In the genomic region with DNA sequence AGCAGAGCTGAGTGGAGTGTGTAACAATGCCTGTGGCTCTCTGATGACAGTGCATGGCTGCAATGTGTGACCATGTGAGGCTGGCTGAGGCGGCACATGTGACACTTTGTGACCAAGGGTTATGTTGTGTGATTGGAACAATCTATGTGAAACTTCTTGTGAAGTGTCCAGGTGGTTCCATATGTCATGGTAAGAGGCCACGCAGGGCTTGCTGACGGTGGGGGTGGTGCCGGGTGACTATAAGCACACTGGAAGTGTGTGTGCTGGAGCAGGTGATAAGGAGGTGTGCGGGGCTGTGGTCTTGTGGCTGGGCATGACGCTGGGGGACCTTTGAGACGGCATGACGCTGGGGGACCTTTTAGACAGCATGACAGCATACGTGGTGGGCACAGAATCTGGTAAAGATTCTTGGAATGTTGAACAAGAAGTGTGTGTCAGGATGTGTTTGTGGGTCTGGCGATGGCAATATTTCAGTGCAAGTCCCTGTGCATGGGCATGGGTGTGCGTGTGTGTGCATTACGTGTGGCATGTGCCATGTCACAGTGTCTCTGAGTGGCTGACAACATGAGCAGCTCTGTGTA, we compare ENCODE assay signal across 20 cellular contexts. TPM values are rescaled to one million over a fixed set of nuclear protein-coding genes. Genes with fewer than 3 reads are reported as not detected.
DNase-seq lines count a peak whose midpoint lies in the region; ATAC-seq, FAIRE-seq and TF ChIP-seq lines count a peak whose summit lies in the region.
"Had no signal": no experiment of that assay in that cellular context is flagged by ENCODE, and none has a peak within 500 bp of the region (broad histone marks: within the 10 kb centered on the region; RNA-seq: fewer than 3 reads in every experiment).

No MANE protein-coding gene starts in this region.

- H3K9me3 ChIP-seq in Caco-2 (no peaks in the 10 kb centered on the region), NT2/D1 (ENCODE audit: insufficient read depth, low read length) (no peaks in the 10 kb centered on the region), astrocyte (ENCODE audit: insufficient read depth, low read depth, low read length) (no peaks in the 10 kb centered on the region)

- TF ChIP-seq CTCF in Caco-2 (IDR thresholded peaks at IDR 0.05; ENCODE audit: insufficient read depth in 1 of 2, low read depth in 1 of 2, low read length in 1 of 2, severe bottlenecking in 1 of 2, unreplicated experiment in 1 of 2) (no peak), astrocyte (IDR thresholded peaks at IDR 0.05; ENCODE audit: insufficient read depth, low read depth, low read length) (no peak)

- H3K27me3 ChIP-seq in Caco-2 (replicated peaks; ENCODE audit: control insufficient read depth, insufficient read depth, low read length) (no peaks in the 10 kb centered on the region), NT2/D1 (ENCODE audit: insufficient read depth, insufficient read length) (no peaks in the 10 kb centered on the region), astrocyte (ENCODE audit: insufficient read depth, low read length) (no peaks in the 10 kb centered on the region)

- H3K9ac ChIP-seq in NT2/D1 (ENCODE audit: insufficient read length, low read depth) (peak overlapping the region; percentile 21), astrocyte (ENCODE audit: low read length) (no peak overlapping the region)

- ATAC-seq in GM18907 (IDR thresholded peaks at IDR 0.05; ENCODE audit: unreplicated experiment) (no peak), HG02870 (IDR thresholded peaks at IDR 0.05; ENCODE audit: unreplicated experiment) (no peak), GM19455 (IDR thresholded peaks at IDR 0.05; ENCODE audit: unreplicated experiment) (no peak)

- no peak for DNase-seq in Caco-2
- DNase-seq in NT2/D1 (ENCODE audit: low read depth, low spot score), result no peak
- no peak for DNase-seq in astrocyte (ENCODE audit: low read depth)
- peak; percentile 74 for DNase-seq in mesenteric fat pad (ENCODE audit: low spot score)
- DNase-seq in iPS-NIHi7 (ENCODE audit: extremely low spot score), result no peak
- DNase-seq: DND-41, GF-D8, MV-4-11, NCI-H1417 treated with DMSO at 0.1 percent for 48 hours, NCI-H2029, NCI-H2171 treated with DMSO at 0.1 percent for 48 hours, NCI-H774 had no signal

- H3K9me3 Mint-ChIP-seq in Caco-2 (ENCODE audit: unreplicated experiment) (no peaks in the 10 kb centered on the region), astrocyte (ENCODE audit: unreplicated experiment) (no peaks in the 10 kb centered on the region)
- H3K9me3 Mint-ChIP-seq: IgD-negative memory B cell had no signal

- H3K4me1 ChIP-seq in Caco-2 (peaks cover 18% of the 10 kb centered on the region), NT2/D1 (ENCODE audit: insufficient read depth, insufficient read length) (peaks cover 15% of the 10 kb centered on the region), astrocyte (ENCODE audit: insufficient read depth, low read length) (peaks cover 9% of the 10 kb centered on the region)

- POLR2A ChIA-PET in Caco-2 (lab: Charles Lee), result no interaction called here

- no peaks in the 10 kb centered on the region for H3K27me3 Mint-ChIP-seq in Caco-2 (ENCODE audit: insufficient read depth, unreplicated experiment)
- peaks cover 4% of the 10 kb centered on the region for H3K27me3 Mint-ChIP-seq in astrocyte (ENCODE audit: low read depth, unreplicated experiment)

- peak overlapping the region; percentile 76 for H3K27ac Mint-ChIP-seq in Caco-2 (ENCODE audit: unreplicated experiment)
- peak overlapping the region; percentile 77 for H3K27ac Mint-ChIP-seq in astrocyte (ENCODE audit: unreplicated experiment)

- H3K4me3 ChIP-seq in Caco-2 (ENCODE audit: low read depth, low read length) (no peak overlapping the region), NT2/D1 (ENCODE audit: insufficient read length, low read depth) (no peak overlapping the region), astrocyte (ENCODE audit: insufficient read depth, low read depth, low read length) (no peak overlapping the region)

- CTCF ChIA-PET in Caco-2 (lab: Charles Lee), result no interaction called here

- FAIRE-seq in astrocyte (lab: Jason Lieb, UNC), result peak; percentile 17
- FAIRE-seq: D721Med, H54 had no signal

- H3K4me2 ChIP-seq in astrocyte (ENCODE audit: low read length), result no peak overlapping the region

- H3K36me3 ChIP-seq in Caco-2 (ENCODE audit: control insufficient read depth, insufficient read depth, low read length) (no peaks in the 10 kb centered on the region), NT2/D1 (ENCODE audit: insufficient read depth, insufficient read length, low read length) (no peaks in the 10 kb centered on the region), astrocyte (ENCODE audit: insufficient read depth, low read length) (no peaks in the 10 kb centered on the region)

- intact Hi-C loops in Caco-2 (cut with micrococcal nuclease; ENCODE audit: unreplicated experiment), result no loop called here

- H3K4me3 Mint-ChIP-seq in Caco-2 (ENCODE audit: unreplicated experiment), result peak overlapping the region; percentile 48
- H3K4me3 Mint-ChIP-seq in astrocyte (ENCODE audit: unreplicated experiment), result no peak overlapping the region

- no peak overlapping the region for H3K27ac ChIP-seq in astrocyte (ENCODE audit: low read depth, low read length)

- no TSS peak for BruUV-seq in Caco-2 (replicated peaks; lab: Mats Ljungman, UMichigan)

- H3K4me1 Mint-ChIP-seq in Caco-2 (ENCODE audit: low read depth, unreplicated experiment), result peaks cover 11% of the 10 kb centered on the region
- H3K4me1 Mint-ChIP-seq in astrocyte (ENCODE audit: low read depth, unreplicated experiment), result peaks cover 10% of the 10 kb centered on the region
- H3K4me1 Mint-ChIP-seq: IgD-negative memory B cell had no signal

- no peak overlapping the region for H2AFZ ChIP-seq in astrocyte (ENCODE audit: low read depth, low read length)

- H3K79me2 ChIP-seq in astrocyte (ENCODE audit: insufficient read depth, low read length), result no peaks in the 10 kb centered on the region

- H3K36me3 Mint-ChIP-seq in Caco-2 (ENCODE audit: insufficient read depth, unreplicated experiment), result no peaks in the 10 kb centered on the region
- H3K36me3 Mint-ChIP-seq in astrocyte (ENCODE audit: low read depth, unreplicated experiment), result no peaks in the 10 kb centered on the region
- H3K36me3 Mint-ChIP-seq: IgD-negative memory B cell had no signal

- no peaks in the 10 kb centered on the region for H4K20me1 ChIP-seq in astrocyte (ENCODE audit: insufficient read depth, low read length)

RNA-seq across cellular contexts. Expression of a gene that starts 7.4 kb away (rescaled TPM):
- 99.6 and 110 TPM in 2 replicates for total RNA-seq in Caco-2 (2022)
- total RNA-seq in astrocyte, result 59.2 and 60.6 TPM in 2 replicates
- 47.1 TPM for total RNA-seq in mesenteric fat pad

RNA-seq across cellular contexts. Expression of a gene that starts 8.0 kb away (rescaled TPM):
- total RNA-seq in Caco-2 (2022) (not detected in 2 replicates), astrocyte (not detected in 2 replicates), mesenteric fat pad (not detected)
- total RNA-seq: A673, NCI-H460 had no signal

RNA-seq across cellular contexts. Expression of a gene that starts 31.9 kb away (rescaled TPM):
- total RNA-seq in Caco-2 (2022) (not detected in 2 replicates), astrocyte (0.24 TPM in 1 of 2 replicates, not detected in the other), mesenteric fat pad (not detected)
- total RNA-seq: A673 had no signal

RNA-seq across cellular contexts. Expression of a gene that starts 32.9 kb away (rescaled TPM):
- total RNA-seq in Caco-2 (2022) (not detected in 2 replicates), astrocyte (not detected in 2 replicates), mesenteric fat pad (not detected)
- total RNA-seq: A673, NCI-H460 had no signal

RNA-seq across cellular contexts. Expression of a gene that starts 41.0 kb away (rescaled TPM):
- total RNA-seq in Caco-2 (2022) (19.5 and 24.1 TPM in 2 replicates), astrocyte (62.0 and 65.0 TPM in 2 replicates), mesenteric fat pad (not detected)
